Comparison of ENCODE assay signal across 29 cellular contexts in the genomic region with DNA sequence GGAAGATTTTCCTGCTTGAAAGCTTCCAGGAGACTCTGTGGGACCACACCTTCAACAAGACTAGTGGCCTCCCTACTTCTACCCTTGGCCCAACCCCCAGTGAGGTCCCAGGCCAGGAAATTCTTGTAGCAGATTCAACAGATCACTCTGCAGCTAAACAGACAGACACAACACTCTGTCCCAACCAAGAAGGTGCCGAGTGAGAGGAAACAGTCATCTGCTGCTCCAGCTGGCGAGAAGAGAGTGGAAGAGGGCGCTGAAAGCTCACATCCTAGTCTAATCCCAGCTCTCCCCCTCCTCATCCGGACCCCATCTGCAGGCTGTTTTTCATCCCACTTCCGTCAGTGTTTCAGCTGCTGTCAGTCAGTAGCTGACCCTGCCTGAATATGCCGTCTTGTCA.
A peak's percentile ranks its signal among the peaks of the same experiment; 100 is the strongest.
DNase-seq lines count a peak whose midpoint lies in the region; FAIRE-seq and TF ChIP-seq lines count a peak whose summit lies in the region.
"Had no signal": no experiment of that assay in that cellular context is flagged by ENCODE, and none has a peak within 500 bp of the region (broad histone marks: within the 10 kb centered on the region; RNA-seq: fewer than 3 reads in every experiment).

No MANE protein-coding gene starts in this region.

- H3K4me3 ChIP-seq in fibroblast of lung (replicated peaks in 1 of 4; ENCODE audit: control extremely low read depth in 1 of 4, insufficient read depth in 1 of 4, low read depth in 3 of 4, low read length in 4 of 4) = no peak overlapping the region
- H3K4me3 ChIP-seq in smooth muscle cell = no peak overlapping the region
- no peak overlapping the region for H3K4me3 ChIP-seq in kidney (ENCODE audit: low read length in 2 of 2)
- H3K4me3 ChIP-seq in vagina = no peak overlapping the region
- H3K4me3 ChIP-seq in colonic mucosa = no peak overlapping the region
- H3K4me3 ChIP-seq: adrenal gland, prostate gland, SJCRH30, thyroid gland had no signal

- H3K27ac ChIP-seq in fibroblast of lung (ENCODE audit: insufficient read depth, low read length) (no peak overlapping the region), smooth muscle cell (ENCODE audit: low read depth) (no peak overlapping the region), kidney (ENCODE audit: low read depth in 2 of 2, low read length in 2 of 2) (no peak overlapping the region), vagina (no peak overlapping the region), colonic mucosa (no peak overlapping the region)
- H3K27ac ChIP-seq: adrenal gland, brain microvascular endothelial cell, HL-60, prostate gland, SJCRH30, thyroid gland had no signal

- H4K20me1 ChIP-seq in fibroblast of lung (ENCODE audit: control insufficient read depth, extremely low read depth, insufficient read depth, low read length) (no peaks in the 10 kb centered on the region), smooth muscle cell (ENCODE audit: low read depth) (no peaks in the 10 kb centered on the region)

- peak overlapping the region; percentile 46 for H2AFZ ChIP-seq in fibroblast of lung (ENCODE audit: low read length)
- no peak overlapping the region for H2AFZ ChIP-seq in smooth muscle cell (ENCODE audit: low read depth)

- H3K27me3 ChIP-seq in fibroblast of lung (ENCODE audit: control insufficient read depth, insufficient read depth, low read length) = no peaks in the 10 kb centered on the region
- H3K27me3 ChIP-seq in smooth muscle cell (ENCODE audit: low read depth) = no peaks in the 10 kb centered on the region
- H3K27me3 ChIP-seq in vagina = no peaks in the 10 kb centered on the region
- no peaks in the 10 kb centered on the region for H3K27me3 ChIP-seq in colonic mucosa
- H3K27me3 ChIP-seq: brain microvascular endothelial cell, SJCRH30, thyroid gland had no signal

- WGBS in smooth muscle cell (ENCODE audit: low lambda C conversion rate) = 26% methylated on average over 6 of the region's 6 CpGs

- TF ChIP-seq CTCF in fibroblast of lung (conservative IDR thresholded peaks at IDR 0.05 in 1 of 2, IDR thresholded peaks at IDR 0.05 in 1 of 2; ENCODE audit: low read depth in 1 of 2, low read length in 2 of 2) = no peak
- TF ChIP-seq CTCF in smooth muscle cell (IDR thresholded peaks at IDR 0.05; ENCODE audit: borderline replicate concordance, insufficient read depth, poor library complexity, severe bottlenecking) = no peak
- TF ChIP-seq CTCF in kidney (IDR thresholded peaks at IDR 0.05; ENCODE audit: borderline replicate concordance, extremely low read depth, insufficient read depth) = no peak
- no peak for TF ChIP-seq CTCF in vagina (IDR thresholded peaks at IDR 0.05)
- TF ChIP-seq CTCF in colonic mucosa (IDR thresholded peaks at IDR 0.05) = no peak

- DNase-seq in ELF-1 (ENCODE audit: low read depth, low spot score) (peak; percentile 59), NCI-H524 treated with DMSO at 0.1 percent for 48 hours (lab: John Stamatoyannopoulos, UW) (peak; percentile 90), fibroblast of lung (ENCODE audit: low read depth in 2 of 2) (peak in 1 of 2 donors; percentile 16), left kidney (ENCODE audit: low read depth, low spot score) (peak; percentile 4), smooth muscle cell (lab: John Stamatoyannopoulos, UW; ENCODE audit: unreplicated experiment) (no peak), kidney (no peak), vagina (ENCODE audit: extremely low spot score in 2 of 2) (no peak), colonic mucosa (no peak)
- DNase-seq: activated B cell treated with CpG ODN at 0.5 μM for 24 hours; activated CD8-positive, alpha-beta memory T cell treated with anti-CD3 and anti-CD28 coated beads, Interleukin-2, amount 10 ng/mL, durations not matched to agents 7 days and 5 days; activated naive CD4-positive, alpha-beta T cell; activated T-cell treated with anti-CD3 and anti-CD28 coated beads, Interleukin-2, amount 50 U/mL, for 48 hours; adrenal gland; brain microvascular endothelial cell; CD8-positive, alpha-beta T cell; DMS79; GF-D8; HFFc6; Karpas-422; naive B cell; NCI-H1417 treated with DMSO at 0.1 percent for 48 hours; NCI-H510A treated with DMSO at 0.1 percent for 48 hours; SJCRH30; stimulated activated naive CD8-positive, alpha-beta T cell treated with anti-CD3 and anti-CD28 coated beads, Interleukin-15, amount 100 ng/mL, for 72 hours; T1000; thyroid gland had no signal

- no peaks in the 10 kb centered on the region for H3K9me3 ChIP-seq in fibroblast of lung (ENCODE audit: control insufficient read depth, insufficient read depth, low read depth, low read length)
- H3K9me3 ChIP-seq in smooth muscle cell (replicated peaks; ENCODE audit: low read depth) = no peaks in the 10 kb centered on the region
- H3K9me3 ChIP-seq in kidney (ENCODE audit: control insufficient read depth in 1 of 2, low read length in 2 of 2) = no peaks in the 10 kb centered on the region
- no peaks in the 10 kb centered on the region for H3K9me3 ChIP-seq in vagina
- no peaks in the 10 kb centered on the region for H3K9me3 ChIP-seq in colonic mucosa
- H3K9me3 ChIP-seq: adrenal gland, prostate gland, SJCRH30, thyroid gland had no signal

- H3K9ac ChIP-seq in fibroblast of lung (ENCODE audit: insufficient read depth, low read length) (no peak overlapping the region), smooth muscle cell (ENCODE audit: low read depth) (no peak overlapping the region), kidney (ENCODE audit: low read length in 2 of 2) (no peak overlapping the region), colonic mucosa (ENCODE audit: low read depth in 2 of 2, low read length in 2 of 2) (no peak overlapping the region)

- no peaks in the 10 kb centered on the region for H3F3A ChIP-seq in smooth muscle cell (ENCODE audit: low read depth)

- H3K4me1 ChIP-seq in fibroblast of lung (ENCODE audit: control insufficient read depth, extremely low read depth, insufficient read depth, low read length) (peaks cover 8% of the 10 kb centered on the region), smooth muscle cell (ENCODE audit: low read depth) (no peaks in the 10 kb centered on the region), kidney (ENCODE audit: control insufficient read depth in 1 of 2, insufficient read depth in 1 of 2, low read depth in 1 of 2, low read length in 2 of 2) (no peaks in the 10 kb centered on the region), vagina (no peaks in the 10 kb centered on the region), colonic mucosa (no peaks in the 10 kb centered on the region)
- H3K4me1 ChIP-seq: adrenal gland, prostate gland had no signal

- no peak overlapping the region for H3K4me2 ChIP-seq in fibroblast of lung (ENCODE audit: extremely low read depth, insufficient read depth, low read length)
- H3K4me2 ChIP-seq in smooth muscle cell = no peak overlapping the region

- intact Hi-C loops in kidney (cut with DNase I) (no loop called here), vagina (cut with DNase I) (no loop called here), colonic mucosa (cut with DNase I) (no loop called here)

- H3K36me3 ChIP-seq in fibroblast of lung (ENCODE audit: control insufficient read depth, insufficient read depth, low read length) (no peaks in the 10 kb centered on the region), smooth muscle cell (ENCODE audit: low read depth) (no peaks in the 10 kb centered on the region), kidney (ENCODE audit: control insufficient read depth in 1 of 2, insufficient read depth in 2 of 2, low read length in 2 of 2) (no peaks in the 10 kb centered on the region), vagina (no peaks in the 10 kb centered on the region), colonic mucosa (no peaks in the 10 kb centered on the region)
- H3K36me3 ChIP-seq: adrenal gland, brain microvascular endothelial cell, prostate gland, SJCRH30, thyroid gland had no signal

- no peaks in the 10 kb centered on the region for H3K79me2 ChIP-seq in fibroblast of lung (ENCODE audit: control insufficient read depth, insufficient read depth, low read length)
- H3K79me2 ChIP-seq in smooth muscle cell (ENCODE audit: low read depth) = no peaks in the 10 kb centered on the region

- no peak for FAIRE-seq in kidney (lab: Jason Lieb, UNC)
- FAIRE-seq: GM18507 had no signal

- no peak for TF ChIP-seq POLR2A in vagina (IDR thresholded peaks at IDR 0.05)

Comparison
In these comparisons a context has a peak if more than half of its experiments do, and no peak if none do; other contexts are left out.
1. DNase-seq: peak in ELF-1 (single experiment), NCI-H524 treated with DMSO at 0.1 percent for 48 hours (single experiment) and left kidney (single experiment); none in smooth muscle cell (single experiment), kidney (single experiment), vagina (0 of 2) and colonic mucosa (single experiment).